In the genomic region with DNA sequence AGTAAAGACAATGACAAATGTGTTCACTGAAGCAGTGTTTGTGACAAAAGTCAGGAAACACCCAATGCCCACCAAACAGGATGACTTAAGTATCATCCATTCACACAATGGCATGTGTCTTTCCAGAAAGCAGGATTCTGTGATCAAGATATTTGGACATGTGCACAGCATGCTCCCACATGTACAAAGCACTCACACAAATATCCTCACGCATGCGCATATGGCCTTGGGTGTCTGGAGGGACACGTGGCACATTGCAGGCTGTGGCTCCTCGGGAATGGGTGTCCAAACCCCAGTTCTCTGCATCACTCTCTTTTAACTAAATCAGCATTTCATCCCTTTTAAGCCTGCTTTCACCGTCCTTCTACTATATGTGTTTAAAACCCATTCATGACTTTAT, we compare ENCODE assay signal across 18 cellular contexts.
DNase-seq lines count a peak whose midpoint lies in the region; ATAC-seq and TF ChIP-seq lines count a peak whose summit lies in the region.
"Had no signal": no experiment of that assay in that cellular context is flagged by ENCODE, and none has a peak within 500 bp of the region (broad histone marks: within the 10 kb centered on the region; RNA-seq: fewer than 3 reads in every experiment).

No MANE protein-coding gene starts in this region.

- H3K9me3 ChIP-seq in DOHH2 (ENCODE audit: control insufficient read depth, insufficient read depth, low read length) (no peaks in the 10 kb centered on the region), testis (no peaks in the 10 kb centered on the region), lower lobe of right lung (no peaks in the 10 kb centered on the region)
- H3K9me3 ChIP-seq: adrenal gland, sigmoid colon had no signal

- 0 out of 2 replicates have a peak overlapping the region, but pooled peaks have one; percentile 70 for H3K4me3 ChIP-seq in DOHH2 (ENCODE audit: low read length)
- no peak overlapping the region for H3K4me3 ChIP-seq in testis
- H3K4me3 ChIP-seq in lower lobe of right lung: no peak overlapping the region
- H3K4me3 ChIP-seq: adrenal gland, sigmoid colon had no signal

- TF ChIP-seq CTCF in DOHH2 (IDR thresholded peaks at IDR 0.05; ENCODE audit: low read depth, low read length, poor library complexity, severe bottlenecking): no peak
- no peak for TF ChIP-seq CTCF in testis (IDR thresholded peaks at IDR 0.05)
- TF ChIP-seq CTCF in lower lobe of right lung (IDR thresholded peaks at IDR 0.05): no peak

- H3K79me2 ChIP-seq in DOHH2 (ENCODE audit: control insufficient read depth, low read length): no peaks in the 10 kb centered on the region

- no peaks in the 10 kb centered on the region for H4K20me1 ChIP-seq in DOHH2 (ENCODE audit: control insufficient read depth, insufficient read depth, low read depth, low read length)

- H3K4me2 ChIP-seq in DOHH2 (ENCODE audit: low read length): peak overlapping the region; percentile 86

- intact Hi-C loops in posterior vena cava (cut with DNase I): no loop called here
- intact Hi-C loops in testis (cut with DNase I; ENCODE audit: low total_unique reads): no loop called here
- intact Hi-C loops in lower lobe of right lung (cut with DNase I): no loop called here

- H3K27me3 ChIP-seq in DOHH2 (ENCODE audit: control insufficient read depth, low read length): no peaks in the 10 kb centered on the region
- H3K27me3 ChIP-seq in testis: no peaks in the 10 kb centered on the region
- H3K27me3 ChIP-seq in lower lobe of right lung (ENCODE audit: low read depth): no peaks in the 10 kb centered on the region
- H3K27me3 ChIP-seq: adrenal gland, sigmoid colon had no signal

- H3K4me1 ChIP-seq in DOHH2 (ENCODE audit: control insufficient read depth, low read length) (peaks cover 93% of the 10 kb centered on the region), testis (no peaks in the 10 kb centered on the region), lower lobe of right lung (no peaks in the 10 kb centered on the region)
- H3K4me1 ChIP-seq: adrenal gland had no signal

- H3K36me3 ChIP-seq in DOHH2 (ENCODE audit: control insufficient read depth, low read length) (no peaks in the 10 kb centered on the region), testis (ENCODE audit: low read depth, missing control alignments) (no peaks in the 10 kb centered on the region), lower lobe of right lung (no peaks in the 10 kb centered on the region)
- H3K36me3 ChIP-seq: adrenal gland, sigmoid colon had no signal

- WGBS in testis, 2 donors: 39 to 74% methylated on average over 5 of the region's 5 CpGs

- no peak for TF ChIP-seq POLR2A in testis (IDR thresholded peaks at IDR 0.05)

- H3K9me2 ChIP-seq in DOHH2 (replicated peaks; ENCODE audit: control insufficient read depth, low read length): no peaks in the 10 kb centered on the region

- DNase-seq in LHCN-M2 (ENCODE audit: low read depth): peak; percentile 9
- DNase-seq in dermis blood vessel endothelial cell: peak; percentile 19
- peak; percentile 73 for DNase-seq in posterior vena cava (ENCODE audit: low spot score)
- DNase-seq in NOMO-1 treated with dmso at 0.1 percent for 144 hours (lab: John Stamatoyannopoulos, UW; ENCODE audit: unreplicated experiment): no peak
- no peak for DNase-seq in testis
- no peak for DNase-seq in lower lobe of right lung
- DNase-seq in NCI-H2107 treated with DMSO at 0.1 percent for 48 hours (lab: John Stamatoyannopoulos, UW; ENCODE audit: unreplicated experiment): no peak
- DNase-seq: activated CD4-positive, alpha-beta T cell treated with anti-CD3 and anti-CD28 coated beads, Interleukin-2, amount 10 ng/mL, durations not matched to agents 24 days and 14 days; cortex of kidney; DMS79; MV-4-11; NCI-H774; SIG-M5; sigmoid colon; stimulated activated naive B cell treated with anti-CD40 and anti-IgM and Interleukin-4, amounts not matched to agents 10 μg/mL and 1 μg/mL and 100 μg/mL, for 72 hours had no signal

- H3F3A ChIP-seq in DOHH2 (ENCODE audit: control insufficient read depth, insufficient read depth): peaks cover 23% of the 10 kb centered on the region

- H3K27ac ChIP-seq in DOHH2 (ENCODE audit: low read depth, low read length) (peak overlapping the region; percentile 91), testis (no peak overlapping the region), lower lobe of right lung (no peak overlapping the region)
- H3K27ac ChIP-seq: adrenal gland, C4-2B had no signal

- no peak for ATAC-seq in lower lobe of right lung

Comparison
In these comparisons a context has a peak if more than half of its experiments do, and no peak if none do; other contexts are left out.
1. DNase-seq: peak in LHCN-M2 (single experiment), dermis blood vessel endothelial cell (single experiment) and posterior vena cava (single experiment); none in NOMO-1 treated with dmso at 0.1 percent for 144 hours (single experiment), testis (single experiment), lower lobe of right lung (single experiment) and NCI-H2107 treated with DMSO at 0.1 percent for 48 hours (single experiment).